10 cellular contexts compared by ENCODE assay signal in the genomic region with DNA sequence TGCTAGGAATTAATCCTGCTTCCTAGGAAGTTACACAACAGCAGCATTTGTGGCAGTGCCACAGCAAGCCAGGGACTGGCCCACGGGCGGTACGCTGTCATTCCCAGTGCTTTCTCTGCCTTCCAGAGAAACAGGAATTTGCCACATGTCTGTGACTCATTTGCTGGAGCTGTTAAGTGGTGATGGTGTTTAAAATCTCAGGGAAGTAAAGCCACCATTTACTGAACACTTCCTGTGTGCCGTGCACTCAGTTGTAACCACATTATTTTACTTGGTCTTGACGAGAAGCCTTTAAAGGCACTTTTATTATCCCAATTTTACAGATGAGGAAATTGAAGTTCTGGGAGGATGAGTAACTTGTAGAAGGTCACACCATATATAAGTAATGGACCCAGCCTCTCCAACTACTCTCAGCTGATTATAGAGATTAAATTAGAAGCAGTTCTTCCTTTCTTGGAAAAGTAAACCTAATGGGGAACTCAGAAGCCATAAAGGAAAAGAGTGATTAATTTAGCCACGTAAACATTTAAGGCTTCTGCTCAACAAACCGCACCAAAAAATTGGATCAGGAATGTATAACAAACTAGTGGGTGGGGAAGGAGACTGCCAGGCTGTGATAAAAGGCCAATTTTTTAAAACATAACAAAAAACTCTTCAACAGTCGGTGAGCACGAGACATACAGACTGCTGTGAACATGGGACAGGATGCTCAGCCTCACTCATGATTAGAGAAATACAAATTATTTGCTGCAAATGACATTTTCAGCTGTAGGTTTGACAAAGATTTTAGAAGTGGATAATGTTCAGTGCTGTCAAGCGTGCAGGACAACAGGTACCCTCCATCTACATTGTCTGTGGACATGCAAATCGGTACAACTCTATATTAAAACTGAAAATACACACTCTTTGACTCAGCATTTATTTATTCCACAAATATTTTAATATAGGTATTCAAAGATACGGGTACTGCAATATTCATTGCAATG.
DNase-seq lines count a peak whose midpoint lies in the region; ATAC-seq and TF ChIP-seq lines count a peak whose summit lies in the region.
"Had no signal": no experiment of that assay in that cellular context is flagged by ENCODE, and none has a peak within 500 bp of the region (broad histone marks: within the 10 kb centered on the region; RNA-seq: fewer than 3 reads in every experiment).

No MANE protein-coding gene starts in this region.

- peak overlapping the region; percentile 9 for H3K27ac ChIP-seq in lower lobe of right lung
- H3K27ac ChIP-seq: ovary had no signal

- H3K36me3 ChIP-seq in lower lobe of right lung, result no peaks in the 10 kb centered on the region
- H3K36me3 ChIP-seq: ovary had no signal

- no peaks in the 10 kb centered on the region for H3K9me3 ChIP-seq in lower lobe of right lung
- H3K9me3 ChIP-seq: ovary had no signal

- TF ChIP-seq CTCF in AG09309 (IDR thresholded peaks at IDR 0.05; ENCODE audit: control insufficient read depth, insufficient read depth, low read depth, low read length, missing control alignments), result no peak
- TF ChIP-seq CTCF in lower lobe of right lung (IDR thresholded peaks at IDR 0.05), result no peak

- H3K4me1 Mint-ChIP-seq in IgD-negative memory B cell, result peaks cover 18 to 25% (median 19%) of the 10 kb centered on the region in 3 donors

- DNase-seq in AG09309 (ENCODE audit: low read depth), result peak; percentile 87
- peak; percentile 66 for DNase-seq in astrocyte of the hippocampus (ENCODE audit: low read depth, low spot score)
- no peak for DNase-seq in lower lobe of right lung
- DNase-seq in NCI-H2227 treated with DMSO at 0.1 percent for 48 hours (lab: John Stamatoyannopoulos, UW), result no peak
- DNase-seq in iPS-NIHi11 (ENCODE audit: low spot score), result no peak
- no peak for DNase-seq in globus pallidus (ENCODE audit: low spot score)
- no peak for DNase-seq in NCI-H1417 treated with DMSO at 0.1 percent for 48 hours (lab: John Stamatoyannopoulos, UW)
- DNase-seq: activated T-cell treated with anti-CD3 and anti-CD28 coated beads for 4 hours, ovary had no signal

- H3K27me3 Mint-ChIP-seq in IgD-negative memory B cell, result no peaks in the 10 kb centered on the region

- peak overlapping the region in 2 of 3 donors; percentile 44 to 67 for H3K27ac Mint-ChIP-seq in IgD-negative memory B cell

- no peak overlapping the region; the same call in 1 of the 2 replicates for H3K4me3 ChIP-seq in AG09309 (ENCODE audit: control insufficient read depth, low read depth, low read length)
- H3K4me3 ChIP-seq in lower lobe of right lung, result no peak overlapping the region
- H3K4me3 ChIP-seq: ovary had no signal

- intact Hi-C loops in lower lobe of right lung (cut with DNase I), result no loop called here

- peaks cover 7% of the 10 kb centered on the region for H3K4me1 ChIP-seq in lower lobe of right lung

- H3K9me3 Mint-ChIP-seq in IgD-negative memory B cell, result peaks cover under 1 to 4% (median 2%) of the 10 kb centered on the region in 3 donors

- ATAC-seq in lower lobe of right lung, result peak; percentile 45 to 55

- peak overlapping the region in 3 of 4 donors; percentile 22 to 82 (median 44) for H3K4me3 Mint-ChIP-seq in IgD-negative memory B cell

- H3K27me3 ChIP-seq in lower lobe of right lung (ENCODE audit: low read depth), result no peaks in the 10 kb centered on the region
- H3K27me3 ChIP-seq: ovary had no signal

- peaks cover 9% of the 10 kb centered on the region for H3K36me3 Mint-ChIP-seq in IgD-negative memory B cell

Comparison
In these comparisons a context has a peak if more than half of its experiments do, and no peak if none do; other contexts are left out.
1. DNase-seq: peak in AG09309 (single experiment) and astrocyte of the hippocampus (single experiment); none in lower lobe of right lung (single experiment), NCI-H2227 treated with DMSO at 0.1 percent for 48 hours (single experiment), iPS-NIHi11 (single experiment), globus pallidus (single experiment) and NCI-H1417 treated with DMSO at 0.1 percent for 48 hours (single experiment).